Comparison of ENCODE assay signal across 22 cellular contexts in genomic region chr5:149437369-149438040, GRCh38. TPM values are rescaled to one million over a fixed set of nuclear protein-coding genes. Genes with fewer than 3 reads are reported as not detected.
"Had no signal": no experiment of that assay in that cellular context is flagged by ENCODE, and none has a peak within 500 bp of the region (broad histone marks: within the 10 kb centered on the region; RNA-seq: fewer than 3 reads in every experiment).

No MANE protein-coding gene starts in this region.

- ATAC-seq: activated naive CD8-positive, alpha-beta T cell treated with anti-CD3 and anti-CD28 coated beads, Interleukin-2, amount 50 U/mL, for 24 hours; left lung; natural killer cell had no signal

- H3K27ac ChIP-seq: dorsolateral prefrontal cortex, left lung had no signal

- H3K36me3 ChIP-seq: left lung had no signal

- H3K4me3 ChIP-seq: dorsolateral prefrontal cortex, left lung had no signal

- DNase-seq: activated CD4-positive, alpha-beta T cell treated with anti-CD3 and anti-CD28 coated beads, Interleukin-2, amount 50 U/mL, for 4 hours; activated CD4-positive, CD25-positive, alpha-beta regulatory T cell treated with anti-CD3 and anti-CD28 coated beads, Interleukin-2, amount 50 U/mL, for 72 hours; activated naive CD4-positive, alpha-beta T cell treated with anti-CD3 and anti-CD28 coated beads for 36 hours; activated naive CD8-positive, alpha-beta T cell treated with anti-CD3 and anti-CD28 coated beads, Interleukin-2, amount 50 U/mL, for 24 hours; aorta; dorsolateral prefrontal cortex; endodermal cell; erythroblast; hippocampal formation; kidney; left lung; mesenchymal stem cell; natural killer cell; retina; stimulated activated CD4-positive, alpha-beta T cell treated with anti-CD3 and anti-CD28 coated beads, Interleukin-15, amount 100 ng/mL, for 24 hours; stimulated activated CD4-positive, alpha-beta T cell treated with anti-CD3 and anti-CD28 coated beads, Interleukin-4, amount 100 ng/mL, for 1 hour; stimulated activated naive CD4-positive, alpha-beta T cell; substantia nigra; trophoblast cell had no signal

- H3K27me3 ChIP-seq: dorsolateral prefrontal cortex, left lung had no signal

RNA-seq across cellular contexts. Expression of gene IL17B, which starts 58.4 kb away (rescaled TPM):
- total RNA-seq: activated naive CD4-positive, alpha-beta T cell treated with anti-CD3 and anti-CD28 coated beads for 36 hours; activated T-helper 2 cell treated with anti-CD3 and anti-CD28 coated beads, Interferon-gamma antibody, Interleukin-2, Interleukin-4, amounts not matched to agents 10 μg/mL and 5 μg/mL and 100 μg/mL, durations not matched to agents 14 hours and 24 hours and 36 hours; bronchial epithelial cell; endodermal cell; glomerular endothelial cell; natural killer cell had no signal
